9 cellular contexts compared by ENCODE assay signal in the genomic region with DNA sequence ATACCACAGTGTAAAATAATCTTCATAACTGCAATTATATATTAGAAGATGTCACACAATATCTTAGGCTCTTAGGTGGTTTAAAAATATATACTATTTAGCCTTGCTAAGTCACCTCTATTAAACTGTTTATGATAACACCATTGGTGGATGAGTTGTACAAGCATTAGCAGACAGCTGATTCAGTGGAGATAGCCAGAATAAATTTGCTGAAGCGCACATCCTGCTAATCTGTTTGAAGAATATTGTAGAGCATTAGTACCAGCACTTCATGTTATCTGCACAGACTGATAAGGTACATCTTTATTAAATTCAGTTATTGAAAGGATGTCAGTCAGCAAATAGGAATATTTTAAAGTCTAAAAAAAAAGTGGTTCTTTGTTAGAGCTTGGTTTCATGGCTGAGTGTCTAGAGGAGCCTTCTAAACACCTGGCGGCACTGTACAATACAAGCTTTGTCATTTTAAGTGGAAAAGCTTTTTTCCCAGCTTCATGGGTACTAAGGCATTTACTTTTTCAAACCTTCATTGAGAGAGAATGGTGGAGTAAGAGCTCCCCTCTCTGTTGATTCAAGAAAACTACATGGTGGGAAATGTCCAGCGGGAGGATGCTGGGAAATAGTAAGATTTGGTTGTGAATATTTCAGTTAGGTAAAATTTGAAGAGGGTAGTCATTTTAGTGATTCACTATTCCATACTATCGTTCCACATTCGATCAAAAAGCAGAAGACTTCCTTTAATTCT.
DNase-seq lines count a peak whose midpoint lies in the region; ATAC-seq and TF ChIP-seq lines count a peak whose summit lies in the region.
"Had no signal": no experiment of that assay in that cellular context is flagged by ENCODE, and none has a peak within 500 bp of the region (broad histone marks: within the 10 kb centered on the region; RNA-seq: fewer than 3 reads in every experiment).

No MANE protein-coding gene starts in this region.

- no peak overlapping the region for H3K4me3 ChIP-seq in AG10803 (ENCODE audit: low read length)
- no peak overlapping the region for H3K4me3 ChIP-seq in H7 (ENCODE audit: insufficient read depth, low read depth, low read length)
- H3K4me3 ChIP-seq in iPS DF 6.9 (ENCODE audit: low read length): no peak overlapping the region
- H3K4me3 ChIP-seq in naive thymus-derived CD4-positive, alpha-beta T cell (ENCODE audit: low read length): no peak overlapping the region
- no peak overlapping the region for H3K4me3 ChIP-seq in right atrium auricular region

- H3K36me3 ChIP-seq in H7 (replicated peaks; ENCODE audit: control insufficient read depth, insufficient read depth, low read length) (no peaks in the 10 kb centered on the region), iPS DF 6.9 (ENCODE audit: control insufficient read depth, insufficient read depth, low read length) (no peaks in the 10 kb centered on the region), right atrium auricular region (no peaks in the 10 kb centered on the region)
- H3K36me3 ChIP-seq in naive thymus-derived CD4-positive, alpha-beta T cell (ENCODE audit: control insufficient read depth in 2 of 3, insufficient read depth in 3 of 3, low read length in 3 of 3): no peaks in the 10 kb centered on the region

- no peak for ATAC-seq in naive thymus-derived CD4-positive, alpha-beta T cell
- ATAC-seq in GM21390 (IDR thresholded peaks at IDR 0.05; ENCODE audit: unreplicated experiment): no peak

- H3K27me3 ChIP-seq in H7 (ENCODE audit: control insufficient read depth, insufficient read depth, low read length) (no peaks in the 10 kb centered on the region), iPS DF 6.9 (ENCODE audit: control insufficient read depth, insufficient read depth, low read length) (no peaks in the 10 kb centered on the region), right atrium auricular region (no peaks in the 10 kb centered on the region)
- H3K27me3 ChIP-seq in naive thymus-derived CD4-positive, alpha-beta T cell (ENCODE audit: control insufficient read depth in 2 of 2, insufficient read depth in 2 of 2, low read length in 2 of 2): no peaks in the 10 kb centered on the region

- H3K4me3 Mint-ChIP-seq in naive thymus-derived CD4-positive, alpha-beta T cell: no peak overlapping the region

- H3K27me3 Mint-ChIP-seq in naive thymus-derived CD4-positive, alpha-beta T cell: peaks cover 0 to 5% (median 0%) of the 10 kb centered on the region in 5 donors

- TF ChIP-seq CTCF in AG10803 (conservative IDR thresholded peaks at IDR 0.05; ENCODE audit: low read length) (peak; percentile 50), right atrium auricular region (IDR thresholded peaks at IDR 0.05) (peak in 1 of 2 donors; percentile 48)

- POLR2A ChIA-PET in naive thymus-derived CD4-positive, alpha-beta T cell (lab: Charles Lee): no interaction called here

- intact Hi-C loops in naive thymus-derived CD4-positive, alpha-beta T cell (cut with micrococcal nuclease): no loop called here

- H3K9me3 ChIP-seq in iPS DF 6.9 (ENCODE audit: control insufficient read depth, insufficient read depth, low read length) (no peaks in the 10 kb centered on the region), right atrium auricular region (no peaks in the 10 kb centered on the region)
- H3K9me3 ChIP-seq in naive thymus-derived CD4-positive, alpha-beta T cell (ENCODE audit: control insufficient read depth in 2 of 3, low read length in 3 of 3): no peaks in the 10 kb centered on the region

- DNase-seq in AG10803 (ENCODE audit: low read depth): peak; percentile 7
- DNase-seq in H7: peak; percentile 13
- DNase-seq in SK-N-DZ (ENCODE audit: low spot score): peak; percentile 55
- DNase-seq in iPS DF 6.9 (ENCODE audit: low read depth, low spot score): peak; percentile 29
- DNase-seq in naive thymus-derived CD4-positive, alpha-beta T cell: no peak
- DNase-seq in activated T-cell treated with anti-CD3 and anti-CD28 coated beads, Interleukin-2, amount 50 U/mL, for 48 hours: no peak
- DNase-seq in right atrium auricular region (ENCODE audit: low spot score): no peak
- DNase-seq: activated naive CD4-positive, alpha-beta T cell had no signal

- H3K4me1 Mint-ChIP-seq in naive thymus-derived CD4-positive, alpha-beta T cell: no peaks in the 10 kb centered on the region

- H3K9me3 Mint-ChIP-seq in naive thymus-derived CD4-positive, alpha-beta T cell: no peaks in the 10 kb centered on the region

- peaks cover 2% of the 10 kb centered on the region; the same call in 1 of the 2 replicates for H3K4me1 ChIP-seq in iPS DF 6.9 (ENCODE audit: control insufficient read depth, insufficient read depth, low read length)
- no peaks in the 10 kb centered on the region for H3K4me1 ChIP-seq in naive thymus-derived CD4-positive, alpha-beta T cell (ENCODE audit: control insufficient read depth in 2 of 2, insufficient read depth in 2 of 2, low read length in 2 of 2)
- H3K4me1 ChIP-seq in right atrium auricular region: no peaks in the 10 kb centered on the region

- H3K36me3 Mint-ChIP-seq in naive thymus-derived CD4-positive, alpha-beta T cell: no peaks in the 10 kb centered on the region

- no CpG with 5 or more reads among the region's 5 CpGs for WGBS in iPS DF 6.9 (ENCODE audit: insufficient coverage, insufficient read length)

- H3K27ac ChIP-seq in iPS DF 6.9 (ENCODE audit: low read length) (no peak overlapping the region), right atrium auricular region (no peak overlapping the region)
- no peak overlapping the region for H3K27ac ChIP-seq in naive thymus-derived CD4-positive, alpha-beta T cell (ENCODE audit: low read depth, low read length)

- no peak overlapping the region for H3K27ac Mint-ChIP-seq in naive thymus-derived CD4-positive, alpha-beta T cell

- CTCF ChIA-PET in naive thymus-derived CD4-positive, alpha-beta T cell (lab: Charles Lee): no interaction called here

Comparison
In these comparisons a context has a peak if more than half of its experiments do, and no peak if none do; other contexts are left out.
1. DNase-seq: peak in AG10803 (single experiment), H7 (single experiment), SK-N-DZ (single experiment) and iPS DF 6.9 (single experiment); none in naive thymus-derived CD4-positive, alpha-beta T cell (0 of 9), activated T-cell treated with anti-CD3 and anti-CD28 coated beads, Interleukin-2, amount 50 U/mL, for 48 hours (0 of 2) and right atrium auricular region (single experiment).